2 cellular contexts compared by ENCODE assay signal in genomic region chr7:148115308-148115707, GRCh38.
TF ChIP-seq lines count a peak whose summit lies in the region.

No MANE protein-coding gene starts in this region.

TF ChIP-seq in SK-N-SH, 30 proteins besides CTCF, POLR2A, EP300 and RAD21 (continued from another document):
- TF ChIP-seq REST (IDR thresholded peaks at IDR 0.05; ENCODE audit: low read depth, low read length) (no peak), FOSL2 (IDR thresholded peaks at IDR 0.05; ENCODE audit: borderline replicate concordance, low read depth) (no peak), USF2 (IDR thresholded peaks at IDR 0.05; ENCODE audit: borderline replicate concordance, low read depth, low read length) (no peak), RXRA (IDR thresholded peaks at IDR 0.05; ENCODE audit: borderline replicate concordance, low read depth) (no peak), POLR2AphosphoS5 (IDR thresholded peaks at IDR 0.05; ENCODE audit: low read depth, low read length) (no peak), TAF1 (IDR thresholded peaks at IDR 0.05; ENCODE audit: borderline replicate concordance, low read depth, low read length) (no peak), RFX5 (IDR thresholded peaks at IDR 0.05; ENCODE audit: low read length) (no peak), TEAD4 (IDR thresholded peaks at IDR 0.05; ENCODE audit: borderline replicate concordance, insufficient read depth) (no peak), JUND (IDR thresholded peaks at IDR 0.05) (no peak), USF1 (IDR thresholded peaks at IDR 0.05; ENCODE audit: borderline replicate concordance, low read depth) (no peak), RCOR1 (IDR thresholded peaks at IDR 0.05; ENCODE audit: low read length) (no peak), EZH2phosphoT487 (IDR thresholded peaks at IDR 0.05; ENCODE audit: borderline replicate concordance, low read depth) (no peak), GATA2 (CRISPR knock-in tag; IDR thresholded peaks at IDR 0.05) (no peak)

TF ChIP-seq in SK-N-SH treated with all-trans-retinoic acid at 6 μM for 48 hours, 23 proteins besides CTCF, POLR2A, EP300 and RAD21 (continued from another document):
- no peak for TF ChIP-seq POU6F1 (CRISPR knock-in tag; IDR thresholded peaks at IDR 0.05; ENCODE audit: borderline replicate concordance, low read depth)
- no peak for TF ChIP-seq TCF4 (CRISPR knock-in tag; IDR thresholded peaks at IDR 0.05; ENCODE audit: borderline replicate concordance)
- TF ChIP-seq PATZ1 (CRISPR knock-in tag; IDR thresholded peaks at IDR 0.05; ENCODE audit: borderline replicate concordance), result no peak
- no peak for TF ChIP-seq CREB5 (CRISPR knock-in tag; IDR thresholded peaks at IDR 0.05; ENCODE audit: low read depth)
- TF ChIP-seq CSDC2 (CRISPR knock-in tag; IDR thresholded peaks at IDR 0.05), result no peak
